19 cellular contexts compared by ENCODE assay signal in the genomic region with DNA sequence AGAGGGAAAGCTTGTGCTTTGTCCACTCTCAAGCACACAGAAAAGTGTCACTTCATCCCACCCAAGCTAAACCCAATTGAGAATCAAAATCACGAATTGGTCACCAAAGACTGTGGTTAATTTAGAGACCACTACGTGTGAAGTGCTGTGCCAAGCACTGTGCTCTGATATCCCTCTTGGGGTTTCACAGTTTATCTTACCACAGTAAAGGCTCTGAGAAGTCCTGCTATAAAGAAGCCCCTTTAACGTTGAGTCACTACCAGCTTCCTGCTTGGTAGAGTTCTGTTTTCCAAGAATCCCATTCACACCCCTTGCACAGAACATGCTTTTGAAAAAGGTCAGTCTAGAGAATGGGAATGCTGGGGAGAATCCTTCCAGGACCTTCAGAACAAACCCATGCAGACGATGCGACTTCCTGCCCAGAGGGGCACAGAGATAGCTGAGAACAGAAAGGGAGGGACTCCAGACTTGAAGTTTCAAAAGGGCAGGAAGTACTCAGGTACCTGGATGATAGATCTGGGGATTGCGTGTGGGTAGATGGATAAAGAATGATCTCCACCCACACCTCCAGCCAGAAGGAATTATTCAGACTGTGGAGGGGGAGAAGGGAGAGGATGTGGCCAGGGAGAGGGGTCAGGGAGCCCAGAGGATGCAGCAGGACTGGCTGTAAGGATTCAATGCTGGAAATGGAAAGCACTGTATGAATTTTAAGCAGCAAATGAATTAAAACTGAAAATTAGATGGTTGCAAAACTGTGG. TPM values are rescaled to one million over a fixed set of nuclear protein-coding genes. Genes with fewer than 3 reads are reported as not detected.
DNase-seq lines count a peak whose midpoint lies in the region; ATAC-seq, FAIRE-seq and TF ChIP-seq lines count a peak whose summit lies in the region.
"Had no signal": no experiment of that assay in that cellular context is flagged by ENCODE, and none has a peak within 500 bp of the region (broad histone marks: within the 10 kb centered on the region; RNA-seq: fewer than 3 reads in every experiment).

No MANE protein-coding gene starts in this region.

- H3K9ac ChIP-seq in HCT116 (ENCODE audit: low read length) (peak overlapping the region; percentile 19; the same call in 1 of the 2 replicates), astrocyte (ENCODE audit: low read length) (no peak overlapping the region), PC-3 (ENCODE audit: low read length) (no peak overlapping the region)

- BruUV-seq in HCT116 (replicated peaks; lab: Mats Ljungman, UMichigan) (no TSS peak), PC-3 (replicated peaks; lab: Mats Ljungman, UMichigan) (no TSS peak)

- intact Hi-C loops in HCT116 (cut with micrococcal nuclease), result no loop called here
- intact Hi-C loops in PC-3 (cut with micrococcal nuclease), result no loop called here

- peaks cover 17% of the 10 kb centered on the region for H3K4me1 Mint-ChIP-seq in astrocyte (ENCODE audit: low read depth, unreplicated experiment)

- H3K4me2 ChIP-seq in HCT116 (ENCODE audit: low read length) (peak overlapping the region; percentile 69), astrocyte (ENCODE audit: low read length) (peak overlapping the region; percentile 25), osteoblast (ENCODE audit: insufficient read depth, low read length) (peak overlapping the region; percentile 26), PC-3 (ENCODE audit: low read length) (no peak overlapping the region)
- H3K4me2 ChIP-seq: GM23338 had no signal

- peaks cover 30% of the 10 kb centered on the region for H3K27me3 Mint-ChIP-seq in astrocyte (ENCODE audit: low read depth, unreplicated experiment)
- H3K27me3 Mint-ChIP-seq: CD4-positive, alpha-beta memory T cell had no signal

- H3K27me3 ChIP-seq in HCT116 (ENCODE audit: insufficient read depth, low read length), result no peaks in the 10 kb centered on the region
- peaks cover 16% of the 10 kb centered on the region for H3K27me3 ChIP-seq in astrocyte (ENCODE audit: insufficient read depth, low read length)
- peaks cover 5% of the 10 kb centered on the region for H3K27me3 ChIP-seq in osteoblast (ENCODE audit: insufficient read depth, low read length)
- 0 out of 2 replicates have a peak, but pooled peaks cover 7% of the 10 kb centered on the region for H3K27me3 ChIP-seq in PC-3 (ENCODE audit: low read length)
- H3K27me3 ChIP-seq: BE2C had no signal

- H3K4me3 ChIP-seq in HCT116 (replicated peaks in 1 of 2; ENCODE audit: low read depth in 1 of 2, low read length in 2 of 2) (peak overlapping the region; percentile 1 to 32; a peak in 1 of 4 replicates), astrocyte (ENCODE audit: insufficient read depth, low read depth, low read length) (no peak overlapping the region), osteoblast (ENCODE audit: insufficient read depth, low read length) (peak overlapping the region; percentile 1), PC-3 (ENCODE audit: low read length) (no peak overlapping the region)
- H3K4me3 ChIP-seq: GM12878, GM23338 had no signal

- DNase-seq in HCT116 (ENCODE audit: low read depth, low spot score) (no peak), astrocyte (ENCODE audit: low read depth) (peak; percentile 29), left lobe of liver (ENCODE audit: low spot score) (no peak), osteoblast (ENCODE audit: insufficient read length, low spot score, missing footprints) (no peak), PC-3 (no peak), NCI-H187 treated with DMSO at 0.1 percent for 48 hours (lab: John Stamatoyannopoulos, UW) (no peak)
- DNase-seq: CD4-positive, alpha-beta memory T cell; DMS79; KG1; NCI-H1436 treated with DMSO at 0.1 percent for 48 hours; NCI-H2081 treated with DMSO at 0.1 percent for 48 hours; NCI-H524 had no signal

- POLR2A ChIA-PET in HCT116 (lab: Charles Lee) (no interaction called here), PC-3 (lab: Charles Lee; ENCODE audit: unreplicated experiment) (interaction anchor here (0.6 kb wide), 1 partner anchor 220 kb away, joined by 3 read pairs; no protein-coding TSS in a partner anchor)

- H3K9me3 Mint-ChIP-seq in astrocyte (ENCODE audit: unreplicated experiment), result peaks cover 7% of the 10 kb centered on the region

- H3K36me3 Mint-ChIP-seq in astrocyte (ENCODE audit: low read depth, unreplicated experiment), result no peaks in the 10 kb centered on the region

- no peak for TF ChIP-seq RAD21 in HCT116 (IDR thresholded peaks at IDR 0.05; ENCODE audit: low read depth)

- no peak overlapping the region for H3K27ac Mint-ChIP-seq in astrocyte (ENCODE audit: unreplicated experiment)
- H3K27ac Mint-ChIP-seq: GM23338 had no signal

- CTCF ChIA-PET in HCT116 (lab: Charles Lee) (no interaction called here), PC-3 (lab: Charles Lee) (no interaction called here)

- RAD21 ChIA-PET in HCT116 (lab: Charles Lee; ENCODE audit: low non-redundant PET in 1 of 2, low total read pairs in 2 of 2, uncharacterized antibody in 2 of 2, unreplicated experiment in 2 of 2), result no interaction called here

- no peak overlapping the region for H3K4me3 Mint-ChIP-seq in astrocyte (ENCODE audit: unreplicated experiment)
- H3K4me3 Mint-ChIP-seq: CD4-positive, alpha-beta memory T cell; GM23338 had no signal

- TF ChIP-seq CTCF in HCT116 (IDR thresholded peaks at IDR 0.05 in 2 of 3, conservative IDR thresholded peaks at IDR 0.05 in 1 of 3; ENCODE audit: borderline replicate concordance in 1 of 3, insufficient read depth in 1 of 3, low read depth in 2 of 3, low read length in 2 of 3) (no peak), astrocyte (IDR thresholded peaks at IDR 0.05; ENCODE audit: insufficient read depth, low read depth, low read length) (no peak), osteoblast (IDR thresholded peaks at IDR 0.05; ENCODE audit: extremely low read depth, low read depth, low read length) (no peak), PC-3 (conservative IDR thresholded peaks at IDR 0.05; ENCODE audit: low read depth, low read length) (no peak)

- peak; percentile 76 for ATAC-seq in HCT116
- peak; percentile 46 for ATAC-seq in left lobe of liver
- ATAC-seq in PC-3, result no peak
- no peak for ATAC-seq in HG02973 (IDR thresholded peaks at IDR 0.05; ENCODE audit: unreplicated experiment)
- ATAC-seq: GM12878, GM23338 had no signal

- H2AFZ ChIP-seq in HCT116 (ENCODE audit: low read depth, low read length, poor library complexity, severe bottlenecking) (peak overlapping the region; percentile 79), astrocyte (ENCODE audit: low read depth, low read length) (no peak overlapping the region), osteoblast (ENCODE audit: low read length) (no peak overlapping the region), PC-3 (ENCODE audit: low read length) (no peak overlapping the region)
- H2AFZ ChIP-seq: GM23338 had no signal

- H4K20me1 ChIP-seq in HCT116 (ENCODE audit: insufficient read depth) (no peaks in the 10 kb centered on the region), astrocyte (ENCODE audit: insufficient read depth, low read length) (no peaks in the 10 kb centered on the region), osteoblast (ENCODE audit: insufficient read depth, low read length) (no peaks in the 10 kb centered on the region), PC-3 (ENCODE audit: low read length) (no peaks in the 10 kb centered on the region)

- H3K36me3 ChIP-seq in HCT116 (ENCODE audit: control insufficient read depth in 1 of 2, insufficient read depth in 2 of 2, low read length in 2 of 2), result no peaks in the 10 kb centered on the region
- H3K36me3 ChIP-seq in astrocyte (ENCODE audit: insufficient read depth, low read length), result no peaks in the 10 kb centered on the region
- H3K36me3 ChIP-seq in osteoblast (ENCODE audit: insufficient read depth, low read length), result no peaks in the 10 kb centered on the region
- H3K36me3 ChIP-seq in PC-3 (ENCODE audit: low read depth, low read length), result no peaks in the 10 kb centered on the region
- H3K36me3 ChIP-seq: BE2C had no signal

- no peak for FAIRE-seq in astrocyte (lab: Jason Lieb, UNC)
- FAIRE-seq: D721Med, G401.6, GM12878, RCC 7860 had no signal

- no peaks in the 10 kb centered on the region for H3F3A ChIP-seq in PC-3 (ENCODE audit: low read length, unreplicated experiment)

- no peaks in the 10 kb centered on the region for H3K79me2 ChIP-seq in HCT116 (ENCODE audit: insufficient read depth, low read length)
- H3K79me2 ChIP-seq in astrocyte (ENCODE audit: insufficient read depth, low read length), result no peaks in the 10 kb centered on the region
- no peaks in the 10 kb centered on the region for H3K79me2 ChIP-seq in osteoblast (ENCODE audit: insufficient read depth, low read length)
- no peaks in the 10 kb centered on the region for H3K79me2 ChIP-seq in PC-3 (ENCODE audit: low read length)

- TF ChIP-seq POLR2A in HCT116 (IDR thresholded peaks at IDR 0.05; ENCODE audit: borderline replicate concordance, extremely low read depth, insufficient read depth, insufficient read length), result no peak

- H3K9me2 ChIP-seq in HCT116 (ENCODE audit: insufficient read depth), result no peaks in the 10 kb centered on the region
- H3K9me2 ChIP-seq in PC-3 (replicated peaks; ENCODE audit: low read length), result no peaks in the 10 kb centered on the region

- H3K4me1 ChIP-seq in HCT116 (ENCODE audit: control insufficient read depth in 1 of 2, insufficient read depth in 2 of 2, low read length in 2 of 2) (peaks cover 17 to 35% of the 10 kb centered on the region in 2 experiments), astrocyte (ENCODE audit: insufficient read depth, low read length) (no peaks in the 10 kb centered on the region), osteoblast (ENCODE audit: insufficient read depth, low read length) (peaks cover 34% of the 10 kb centered on the region), PC-3 (ENCODE audit: insufficient read depth, low read length) (peaks cover 7% of the 10 kb centered on the region; the same call in 1 of the 2 replicates)

- H3K9me3 ChIP-seq in HCT116 (ENCODE audit: control insufficient read depth in 1 of 2, insufficient read depth in 1 of 2, low read depth in 1 of 2, low read length in 2 of 2) (no peaks in the 10 kb centered on the region; a peak in 1 of 4 replicates), astrocyte (ENCODE audit: insufficient read depth, low read depth, low read length) (peaks cover under 1% of the 10 kb centered on the region), osteoblast (ENCODE audit: low read depth, low read length) (peaks cover 3% of the 10 kb centered on the region), PC-3 (ENCODE audit: low read length) (no peaks in the 10 kb centered on the region)
- H3K9me3 ChIP-seq: BE2C had no signal

- H3K27ac ChIP-seq in HCT116 (ENCODE audit: low read depth, low read length) (0 out of 2 replicates have a peak overlapping the region, but pooled peaks have one; percentile 22), astrocyte (ENCODE audit: low read depth, low read length) (no peak overlapping the region), osteoblast (ENCODE audit: low read depth, low read length) (no peak overlapping the region), PC-3 (ENCODE audit: low read length) (no peak overlapping the region)

TF ChIP-seq in HCT116, 20 proteins besides CTCF, POLR2A, EP300 and RAD21 (continues in another document):
- peak; percentile 67 for TF ChIP-seq EGR1 (IDR thresholded peaks at IDR 0.05; ENCODE audit: low read depth)
- TF ChIP-seq POLR2AphosphoS5 (IDR thresholded peaks at IDR 0.05; ENCODE audit: low read depth, low read length), result no peak

RNA-seq across cellular contexts. Expression of a gene that starts 18.1 kb away (rescaled TPM):
- total RNA-seq in HCT116 (2021; ENCODE audit: unreplicated experiment) (18.3 TPM), astrocyte (31.7 and 39.1 TPM in 2 replicates), left lobe of liver (4.2 TPM), osteoblast (3.2 and 5.8 TPM in 2 replicates), PC-3 (2014; rRNA removed) (not detected in 2 replicates)
- 11.6 and 16.8 TPM in 2 replicates for polyA plus RNA-seq in HCT116 (2012)

Comparison
In these comparisons a context has a peak if more than half of its experiments do, and no peak if none do; other contexts are left out.
1. ATAC-seq: peak in HCT116 (single experiment) and left lobe of liver (single experiment); none in PC-3 (single experiment) and HG02973 (single experiment).
2. H3K4me3 ChIP-seq: peak in HCT116 (2 of 2) and osteoblast (single experiment); none in astrocyte (single experiment) and PC-3 (single experiment).